Comparison of ENCODE assay signal across 8 cellular contexts in the genomic region with DNA sequence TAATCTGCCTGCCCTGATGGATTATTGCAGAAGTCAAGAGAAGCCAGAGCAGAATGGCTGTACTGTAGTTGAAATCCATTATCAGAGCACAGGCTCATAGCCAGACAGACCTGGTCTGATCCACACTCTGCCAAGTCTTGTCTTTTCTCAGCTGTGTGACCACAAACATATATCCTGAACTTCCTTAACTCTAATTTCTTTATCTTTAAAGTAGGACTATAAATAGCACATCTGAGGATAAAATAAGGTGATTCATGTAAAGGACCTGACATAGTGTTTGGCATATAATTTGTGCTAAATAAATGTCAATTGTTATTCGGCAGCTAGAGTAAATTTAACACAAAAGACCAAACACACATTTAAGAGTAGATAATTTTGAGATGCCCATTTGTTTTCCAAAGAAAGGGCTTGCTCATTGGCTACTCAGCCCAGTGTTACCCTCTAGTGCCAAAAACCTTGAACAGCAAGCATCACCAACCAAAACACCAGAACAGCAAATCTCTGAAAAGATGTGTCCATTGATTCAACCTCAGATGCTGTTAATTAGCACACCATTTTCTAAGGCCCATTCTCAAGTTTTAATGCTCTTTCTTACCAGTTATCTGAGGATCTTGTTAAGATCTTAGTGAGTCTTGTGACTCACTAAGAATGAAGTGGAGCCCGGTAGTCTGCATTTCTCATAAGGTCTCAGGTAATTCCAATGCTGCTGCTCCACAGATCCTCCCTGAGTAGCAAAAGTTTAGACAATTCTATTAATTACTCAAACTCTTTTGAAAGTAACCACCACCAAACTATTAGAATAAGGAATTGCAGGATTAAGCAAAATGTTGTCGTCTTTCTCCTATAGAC.
DNase-seq lines count a peak whose midpoint lies in the region; ATAC-seq and TF ChIP-seq lines count a peak whose summit lies in the region.

No MANE protein-coding gene starts in this region.

- peak; percentile 32 for DNase-seq in GM03348 (ENCODE audit: low spot score)
- no peak for DNase-seq in LNCaP clone FGC (ENCODE audit: low read depth)
- DNase-seq in choroid plexus epithelial cell (ENCODE audit: low read depth): peak; percentile 73
- peak; percentile 35 for DNase-seq in myocyte (ENCODE audit: low read depth)
- no peak for DNase-seq in activated CD4-positive, alpha-beta T cell treated with anti-CD3 and anti-CD28 coated beads, Interleukin-2, amount 50 U/mL, for 1 hour
- no peak for DNase-seq in effector CD8-positive, alpha-beta T cell (lab: John Stamatoyannopoulos, UW)

- peak; percentile 35 for TF ChIP-seq CTCF in LNCaP clone FGC (IDR thresholded peaks at IDR 0.05; ENCODE audit: control insufficient read depth, extremely low read depth, insufficient read depth)
- peak; percentile 80 for TF ChIP-seq CTCF in choroid plexus epithelial cell (conservative IDR thresholded peaks at IDR 0.05; ENCODE audit: low read depth, low read length)

- no peak overlapping the region for H3K4me3 ChIP-seq in LNCaP clone FGC (ENCODE audit: low read depth, low read length)
- H3K4me3 ChIP-seq in choroid plexus epithelial cell (ENCODE audit: low read depth, low read length): no peak overlapping the region

- ATAC-seq in GM21723 (IDR thresholded peaks at IDR 0.05; ENCODE audit: unreplicated experiment): no peak
- ATAC-seq in HG03354 (IDR thresholded peaks at IDR 0.05; ENCODE audit: poor library complexity, severe bottlenecking, unreplicated experiment): no peak

Comparison
In these comparisons a context has a peak if more than half of its experiments do, and no peak if none do; other contexts are left out.
1. DNase-seq: peak in GM03348 (single experiment), choroid plexus epithelial cell (single experiment) and myocyte (single experiment); none in LNCaP clone FGC (single experiment), activated CD4-positive, alpha-beta T cell treated with anti-CD3 and anti-CD28 coated beads, Interleukin-2, amount 50 U/mL, for 1 hour (single experiment) and effector CD8-positive, alpha-beta T cell (single experiment).